In genomic region chr6:119541132-119541905, GRCh38 we compare ENCODE assay signal across 11 cellular contexts.
A peak's percentile ranks its signal among the peaks of the same experiment; 100 is the strongest.
DNase-seq lines count a peak whose midpoint lies in the region; ATAC-seq and TF ChIP-seq lines count a peak whose summit lies in the region.
"Had no signal": no experiment of that assay in that cellular context is flagged by ENCODE, and none has a peak within 500 bp of the region (broad histone marks: within the 10 kb centered on the region; RNA-seq: fewer than 3 reads in every experiment).

No MANE protein-coding gene starts in this region.

- no TSS peak for BruUV-seq in OCI-LY7 (replicated peaks; lab: Mats Ljungman, UMichigan)

- no peak overlapping the region for H3K4me2 ChIP-seq in OCI-LY7 (ENCODE audit: low read length)

- no peaks in the 10 kb centered on the region for H3K9me2 ChIP-seq in OCI-LY7 (ENCODE audit: insufficient read depth, low read length)

- no peaks in the 10 kb centered on the region for H3K27me3 ChIP-seq in gastrocnemius medialis

- POLR2A ChIA-PET in OCI-LY7 (lab: Charles Lee), result no interaction called here

- H3K36me3 ChIP-seq in OCI-LY7 (ENCODE audit: insufficient read depth, low read length), result peaks cover 34% of the 10 kb centered on the region
- no peaks in the 10 kb centered on the region for H3K36me3 ChIP-seq in gastrocnemius medialis

- no peaks in the 10 kb centered on the region for H4K20me1 ChIP-seq in OCI-LY7 (ENCODE audit: insufficient read depth, low read length)

- peaks cover 8% of the 10 kb centered on the region for H3K4me1 ChIP-seq in OCI-LY7 (ENCODE audit: insufficient read depth, low read length, poor library complexity, severe bottlenecking)
- H3K4me1 ChIP-seq in gastrocnemius medialis, result no peaks in the 10 kb centered on the region

- in situ Hi-C loops in gastrocnemius medialis (cut with MboI; ENCODE audit: low sequenced_read_pairs in 4 of 4), result no loop called here

- H3K79me2 ChIP-seq in OCI-LY7 (ENCODE audit: insufficient read depth, low read depth, low read length), result no peaks in the 10 kb centered on the region

- TF ChIP-seq CTCF in OCI-LY7 (conservative IDR thresholded peaks at IDR 0.05; ENCODE audit: low read length), result no peak
- TF ChIP-seq CTCF in gastrocnemius medialis (IDR thresholded peaks at IDR 0.05 in 4 of 5, conservative IDR thresholded peaks at IDR 0.05 in 1 of 5), result no peak

- H2AFZ ChIP-seq in OCI-LY7 (ENCODE audit: low read length), result peak overlapping the region; percentile 24; the same call in 1 of the 2 replicates

- H3K9me3 ChIP-seq in OCI-LY7 (ENCODE audit: low read length), result peaks cover 44% of the 10 kb centered on the region
- no peaks in the 10 kb centered on the region for H3K9me3 ChIP-seq in gastrocnemius medialis

- TF ChIP-seq POLR2A in gastrocnemius medialis (IDR thresholded peaks at IDR 0.05), result no peak

- peak; percentile 72 to 86 for ATAC-seq in gastrocnemius medialis
- ATAC-seq in HG02571 (IDR thresholded peaks at IDR 0.05; ENCODE audit: unreplicated experiment), result no peak
- ATAC-seq in GM21737 (IDR thresholded peaks at IDR 0.05; ENCODE audit: unreplicated experiment), result no peak

- CTCF ChIA-PET in OCI-LY7 (lab: Charles Lee; ENCODE audit: unreplicated experiment), result no interaction called here

- DNase-seq in DMS 273 (lab: John Stamatoyannopoulos, UW; ENCODE audit: unreplicated experiment), result peak; percentile 55
- DNase-seq in OCI-LY7 (ENCODE audit: low spot score), result no peak
- DNase-seq in fibroblast of peridontal ligament (ENCODE audit: extremely low read depth), result peak; percentile 100
- DNase-seq in gastrocnemius medialis, result no peak
- DNase-seq in activated CD4-positive, alpha-beta T cell treated with anti-CD3 and anti-CD28 coated beads, Interleukin-2, amount 50 U/mL, for 1 hour, result no peak
- no peak for DNase-seq in NCI-H345 (lab: John Stamatoyannopoulos, UW)
- DNase-seq: activated CD8-positive, alpha-beta memory T cell treated with anti-CD3 and anti-CD28 coated beads, Interleukin-2, amount 50 U/mL, for 48 hours; effector memory CD4-positive, alpha-beta T cell; occipital lobe had no signal

- intact Hi-C loops in OCI-LY7 (cut with micrococcal nuclease; ENCODE audit: unreplicated experiment) (no loop called here), gastrocnemius medialis (cut with DNase I; ENCODE audit: low total_unique reads) (no loop called here)

- H3K4me3 ChIP-seq in OCI-LY7 (ENCODE audit: low read depth, low read length, poor library complexity, severe bottlenecking), result no peak overlapping the region
- no peak overlapping the region for H3K4me3 ChIP-seq in gastrocnemius medialis

- H3K27ac ChIP-seq in OCI-LY7 (ENCODE audit: low read depth, low read length, poor library complexity, severe bottlenecking), result no peak overlapping the region
- H3K27ac ChIP-seq in gastrocnemius medialis, result no peak overlapping the region

Comparison
In these comparisons a context has a peak if more than half of its experiments do, and no peak if none do; other contexts are left out.
1. DNase-seq: peak in DMS 273 (single experiment) and fibroblast of peridontal ligament (single experiment); none in OCI-LY7 (single experiment), gastrocnemius medialis (0 of 2), activated CD4-positive, alpha-beta T cell treated with anti-CD3 and anti-CD28 coated beads, Interleukin-2, amount 50 U/mL, for 1 hour (single experiment) and NCI-H345 (single experiment).
2. ATAC-seq: peak in gastrocnemius medialis (2 of 2); none in HG02571 (single experiment) and GM21737 (single experiment).